Comparison of ENCODE assay signal across 14 cellular contexts in the genomic region with DNA sequence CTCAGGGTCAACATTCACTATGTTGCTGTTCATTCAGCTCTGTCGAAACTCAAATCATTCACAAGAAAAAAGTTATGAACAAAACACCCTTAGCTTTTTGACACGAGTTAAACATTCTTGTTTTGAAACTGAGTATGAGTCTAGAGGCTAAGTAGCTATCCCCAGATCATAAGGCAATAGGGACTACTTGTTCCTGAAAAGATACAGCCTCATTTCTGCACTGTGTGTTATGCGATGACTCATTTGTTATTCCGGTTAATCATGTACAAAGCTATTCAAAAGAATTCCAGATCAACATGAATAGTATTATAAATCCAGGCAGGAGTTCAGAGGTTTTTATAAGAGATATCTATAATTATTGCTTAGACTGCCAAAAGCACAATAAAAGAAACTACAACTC.
DNase-seq lines count a peak whose midpoint lies in the region; ATAC-seq and TF ChIP-seq lines count a peak whose summit lies in the region.
"Had no signal": no experiment of that assay in that cellular context is flagged by ENCODE, and none has a peak within 500 bp of the region (broad histone marks: within the 10 kb centered on the region; RNA-seq: fewer than 3 reads in every experiment).

No MANE protein-coding gene starts in this region.

- H3K4me1 ChIP-seq in adipocyte (ENCODE audit: control insufficient read depth, insufficient read depth, low read length), result peaks cover 10% of the 10 kb centered on the region
- H3K4me1 ChIP-seq: BLaER1 treated with 17β-estradiol and CSF1 and Interleukin-3, amounts not matched to agents 10 nM and 100 nM; prostate gland; thyroid gland had no signal

- TF ChIP-seq CTCF in fibroblast of pulmonary artery (IDR thresholded peaks at IDR 0.05; ENCODE audit: low read length, missing control alignments), result no peak

- no peak for ATAC-seq in HG02610 (IDR thresholded peaks at IDR 0.05; ENCODE audit: unreplicated experiment)
- no peak for ATAC-seq in GM18858 (IDR thresholded peaks at IDR 0.05; ENCODE audit: unreplicated experiment)

- DNase-seq in AG20443 (ENCODE audit: low spot score) (peak; percentile 31), adipocyte (ENCODE audit: low read depth) (peak; percentile 2), fibroblast of pulmonary artery (ENCODE audit: low read depth) (peak; percentile 93), non-pigmented ciliary epithelial cell (ENCODE audit: low read depth) (peak; percentile 76), NCI-H524 treated with DMSO at 0.1 percent for 48 hours (lab: John Stamatoyannopoulos, UW) (no peak), NCI-H1436 treated with DMSO at 0.1 percent for 48 hours (lab: John Stamatoyannopoulos, UW) (no peak)
- DNase-seq: GOT3, IMR-90, T1000, thyroid gland had no signal

- H3K27me3 ChIP-seq in adipocyte (replicated peaks; ENCODE audit: control insufficient read depth, insufficient read depth, low read length), result no peaks in the 10 kb centered on the region
- H3K27me3 ChIP-seq: BLaER1 treated with 17β-estradiol and CSF1 and Interleukin-3, amounts not matched to agents 10 nM and 100 nM; thyroid gland had no signal

- no peaks in the 10 kb centered on the region for H3K36me3 ChIP-seq in adipocyte (ENCODE audit: control insufficient read depth, insufficient read depth, low read length, severe bottlenecking)
- H3K36me3 ChIP-seq: BLaER1 treated with 17β-estradiol and CSF1 and Interleukin-3, amounts not matched to agents 10 nM and 100 nM; prostate gland; thyroid gland had no signal

- H3K9ac ChIP-seq in adipocyte (ENCODE audit: low read length), result no peak overlapping the region
- H3K9ac ChIP-seq: BLaER1 treated with 17β-estradiol and CSF1 and Interleukin-3, amounts not matched to agents 10 nM and 100 nM had no signal

- no peaks in the 10 kb centered on the region for H3K9me3 ChIP-seq in adipocyte (ENCODE audit: control insufficient read depth, low read length)
- H3K9me3 ChIP-seq: BLaER1 treated with 17β-estradiol and CSF1 and Interleukin-3, amounts not matched to agents 10 nM and 100 nM; prostate gland; thyroid gland had no signal

- H3K4me3 ChIP-seq in adipocyte (ENCODE audit: low read length) (no peak overlapping the region), fibroblast of pulmonary artery (replicated peaks; ENCODE audit: low read depth, low read length) (no peak overlapping the region)
- H3K4me3 ChIP-seq: BLaER1 treated with 17β-estradiol and CSF1 and Interleukin-3, amounts not matched to agents 10 nM and 100 nM; prostate gland; thyroid gland had no signal

Comparison
In these comparisons a context has a peak if more than half of its experiments do, and no peak if none do; other contexts are left out.
1. DNase-seq: peak in AG20443 (single experiment), adipocyte (single experiment), fibroblast of pulmonary artery (single experiment) and non-pigmented ciliary epithelial cell (single experiment); none in NCI-H524 treated with DMSO at 0.1 percent for 48 hours (single experiment) and NCI-H1436 treated with DMSO at 0.1 percent for 48 hours (single experiment).